8 cellular contexts compared by ENCODE assay signal in genomic region chr9:34046784-34047379, GRCh38. TPM values are rescaled to one million over a fixed set of nuclear protein-coding genes. Genes with fewer than 3 reads are reported as not detected.
A peak's percentile ranks its signal among the peaks of the same experiment; 100 is the strongest.
DNase-seq lines count a peak whose midpoint lies in the region; ATAC-seq and TF ChIP-seq lines count a peak whose summit lies in the region.

No MANE protein-coding gene starts in this region.

- peaks cover 4% of the 10 kb centered on the region for H3K27me3 Mint-ChIP-seq in neural crest cell (ENCODE audit: low read depth)

- peaks cover 2% of the 10 kb centered on the region for H3K36me3 Mint-ChIP-seq in neural crest cell (ENCODE audit: low read depth)

- peak overlapping the region; percentile 57 for H3K27ac Mint-ChIP-seq in neural crest cell (ENCODE audit: unreplicated experiment)

- TF ChIP-seq CTCF in GM06990 (IDR thresholded peaks at IDR 0.05; ENCODE audit: insufficient read depth, low read length, poor library complexity, severe bottlenecking) (no peak), colonic mucosa (IDR thresholded peaks at IDR 0.05) (no peak), neural crest cell (conservative IDR thresholded peaks at IDR 0.05) (no peak), RWPE1 (conservative IDR thresholded peaks at IDR 0.05; ENCODE audit: low read depth) (no peak)

- CTCF ChIA-PET in RWPE1 (lab: Yijun Ruan, JAX) = interaction anchor here (0.6 to 1.5 kb wide), 3 partner anchors 206 to 467 kb away, joined by 3 read pairs; no protein-coding TSS in a partner anchor

- no peak for ATAC-seq in GM21619 (IDR thresholded peaks at IDR 0.05; ENCODE audit: unreplicated experiment)

- peaks cover 3% of the 10 kb centered on the region for H3K4me1 ChIP-seq in colonic mucosa

- H3K27me3 ChIP-seq in GM06990 (replicated peaks; ENCODE audit: control insufficient read depth, insufficient read depth, low read length) (no peaks in the 10 kb centered on the region), colonic mucosa (no peaks in the 10 kb centered on the region)

- POLR2A ChIA-PET in RWPE1 (lab: Yijun Ruan, JAX; ENCODE audit: low non-redundant PET) = no interaction called here

- peak overlapping the region; percentile 44 for H3K27ac ChIP-seq in colonic mucosa
- H3K27ac ChIP-seq in RWPE1 = no peak overlapping the region

- H3K4me1 Mint-ChIP-seq in neural crest cell = peaks cover 38% of the 10 kb centered on the region

- H3K9me3 Mint-ChIP-seq in neural crest cell = no peaks in the 10 kb centered on the region

- DNase-seq in GM06990 (ENCODE audit: extremely low read depth, insufficient read length) (no peak), NCI-H2081 treated with DMSO at 0.1 percent for 48 hours (lab: John Stamatoyannopoulos, UW) (peak; percentile 31), colonic mucosa (peak; percentile 36), neural crest cell (ENCODE audit: low read depth, low spot score) (no peak), pons (ENCODE audit: low spot score) (no peak), RWPE1 (ENCODE audit: low spot score) (no peak), NCI-H748 treated with DMSO at 0.1 percent for 48 hours (lab: John Stamatoyannopoulos, UW) (no peak)

- H3K4me3 ChIP-seq in GM06990 (replicated peaks; ENCODE audit: low read depth, low read length) (peak overlapping the region; percentile 81), colonic mucosa (peak overlapping the region; percentile 69)

- intact Hi-C loops in colonic mucosa (cut with DNase I) = no loop called here

- H3K36me3 ChIP-seq in GM06990 (ENCODE audit: control insufficient read depth, insufficient read depth, low read length) = peaks cover 2% of the 10 kb centered on the region
- no peaks in the 10 kb centered on the region for H3K36me3 ChIP-seq in colonic mucosa

- H3K9me3 ChIP-seq in colonic mucosa = no peaks in the 10 kb centered on the region

- H3K9ac ChIP-seq in colonic mucosa (ENCODE audit: low read depth in 2 of 2, low read length in 2 of 2) = peak overlapping the region in 1 of 2 donors; percentile 93

- peak overlapping the region; percentile 99 for H3K4me3 Mint-ChIP-seq in neural crest cell

RNA-seq across cellular contexts. Expression of gene UBAP2, which starts 1.8 kb away (rescaled TPM):
- 10 to 100 TPM; 26.9 to 42.0 TPM for total RNA-seq in colonic mucosa
- 60.7 and 62.7 TPM in 2 replicates for total RNA-seq in neural crest cell

Comparison
In these comparisons a context has a peak if more than half of its experiments do, and no peak if none do; other contexts are left out.
1. DNase-seq: peak in NCI-H2081 treated with DMSO at 0.1 percent for 48 hours (single experiment) and colonic mucosa (single experiment); none in GM06990 (single experiment), neural crest cell (single experiment), pons (single experiment), RWPE1 (single experiment) and NCI-H748 treated with DMSO at 0.1 percent for 48 hours (single experiment).